ENCODE assay signal across 8 cellular contexts in the genomic region with DNA sequence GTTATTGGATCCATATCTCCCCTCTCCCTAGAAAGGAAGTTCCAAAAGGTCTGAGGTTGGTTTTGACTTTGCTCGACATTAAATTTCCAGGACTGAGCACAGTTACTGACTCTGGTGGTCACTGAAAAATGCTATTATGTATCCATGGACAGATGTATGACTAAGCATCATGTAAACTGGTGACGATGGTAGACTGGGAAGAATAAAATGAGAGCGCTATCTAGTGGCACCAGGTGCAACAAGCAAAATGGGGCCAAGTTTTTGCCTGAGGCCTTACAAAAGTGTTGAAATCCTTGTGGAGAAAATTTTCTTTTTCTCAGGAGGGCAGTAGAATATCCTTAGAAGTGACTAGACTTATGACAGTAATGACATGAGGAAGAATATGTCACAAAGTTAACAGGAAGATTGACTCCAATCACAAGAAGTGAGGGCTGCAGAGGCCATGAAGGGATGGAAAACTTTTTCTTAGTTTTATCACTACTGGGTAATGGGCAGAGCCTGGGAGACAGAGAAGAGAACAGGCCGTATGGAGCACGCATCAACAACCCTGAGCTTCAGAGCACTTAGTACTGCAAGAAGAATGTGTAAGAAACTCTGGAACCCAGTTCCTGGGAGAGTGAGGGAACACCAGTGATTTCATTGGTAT.
DNase-seq lines count a peak whose midpoint lies in the region; ATAC-seq and TF ChIP-seq lines count a peak whose summit lies in the region.

No MANE protein-coding gene starts in this region.

- DNase-seq in CD1c-positive myeloid dendritic cell (ENCODE audit: extremely low spot score) (peak; percentile 60), GM13977 (ENCODE audit: low spot score) (peak; percentile 33), SJSA1 (ENCODE audit: low read depth in 1 of 2, low spot score in 2 of 2) (peak; percentile 47 to 61), dorsolateral prefrontal cortex (peak in 2 of 10 donors; percentile 36 to 38), medulla oblongata (ENCODE audit: extremely low spot score) (peak; percentile 80), NCI-H1436 (lab: John Stamatoyannopoulos, UW) (no peak)

- ATAC-seq in GM21381 (IDR thresholded peaks at IDR 0.05; ENCODE audit: unreplicated experiment) = no peak

- intact Hi-C loops in dorsolateral prefrontal cortex (cut with DNase I) = loop anchor here (2.0 to 5.0 kb wide), 4 partner anchors 75 to 265 kb away; no protein-coding TSS in a partner anchor

- no peaks in the 10 kb centered on the region for H3K27me3 ChIP-seq in SJSA1 (replicated peaks)
- peaks cover 0 to 2% (median 0%) of the 10 kb centered on the region in 45 donors for H3K27me3 ChIP-seq in dorsolateral prefrontal cortex

- TF ChIP-seq CTCF in GM13977 (IDR thresholded peaks at IDR 0.05; ENCODE audit: extremely low read depth, insufficient read depth, missing control alignments) (peak; percentile 61), dorsolateral prefrontal cortex (IDR thresholded peaks at IDR 0.05 in 54 of 56, conservative IDR thresholded peaks at IDR 0.05 in 2 of 56; ENCODE audit: low read depth in 1 of 56, partially characterized antibody in 56 of 56) (peak in 55 of 56 donors; percentile 35 to 84 (median 67))

- H3K4me3 ChIP-seq in SJSA1 (no peak overlapping the region), dorsolateral prefrontal cortex (no peak overlapping the region)

- H3K4me1 ChIP-seq in SJSA1 (replicated peaks) = peaks cover 4% of the 10 kb centered on the region

- in situ Hi-C loops in GM13977 (cut with MboI; ENCODE audit: low pct_unique_long_range_greater_than_20kb, low sequenced_read_pairs, unreplicated experiment) = no loop called here

- H3K9me3 ChIP-seq in KOPT-K1 (ENCODE audit: insufficient read depth, low read length, poor library complexity, severe bottlenecking) (no peaks in the 10 kb centered on the region), SJSA1 (replicated peaks) (no peaks in the 10 kb centered on the region)

- H3K27ac ChIP-seq in KOPT-K1 (ENCODE audit: low read depth, low read length, poor library complexity, severe bottlenecking) (peak overlapping the region; percentile 41), SJSA1 (no peak overlapping the region), dorsolateral prefrontal cortex (peak overlapping the region in 57 of 59 donors; percentile 20 to 97 (median 88))

- H3K36me3 ChIP-seq in KOPT-K1 (ENCODE audit: insufficient read depth, low read length) (no peaks in the 10 kb centered on the region), SJSA1 (no peaks in the 10 kb centered on the region)
